ENCODE assay signal across 1 cellular context in the genomic region with DNA sequence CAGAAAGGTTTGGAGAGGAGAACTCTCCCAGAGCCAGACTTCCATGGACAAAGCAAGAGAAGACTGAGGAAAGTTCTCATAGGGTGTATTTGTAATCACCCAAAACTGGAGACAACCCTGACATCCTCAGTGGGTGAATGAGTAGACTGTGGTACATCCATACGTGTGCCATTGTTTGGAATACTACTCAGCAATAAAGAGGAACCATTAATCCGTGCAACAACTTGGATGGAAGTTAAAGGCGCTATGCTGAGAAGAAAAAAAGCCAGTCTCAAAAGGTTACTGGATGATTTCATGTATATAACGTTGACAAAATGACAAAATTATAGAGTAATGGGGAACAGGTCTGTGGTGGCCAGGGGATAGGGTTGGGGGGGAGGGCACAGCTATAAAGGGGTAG.
A peak's percentile ranks its signal among the peaks of the same experiment; 100 is the strongest.
TF ChIP-seq lines count a peak whose summit lies in the region.

No MANE protein-coding gene starts in this region.

TF ChIP-seq in K562, 482 proteins besides CTCF, POLR2A, EP300 and RAD21 (continued from another document):
- TF ChIP-seq MAZ (CRISPR knock-in tag; conservative IDR thresholded peaks at IDR 0.05 in 1 of 2, IDR thresholded peaks at IDR 0.05 in 1 of 2) (0 out of 4 replicates have a peak, but pooled peaks of 1 of the 2 experiments have one; percentile 54), SP1 (CRISPR knock-in tag; IDR thresholded peaks at IDR 0.05) (no peak), NFE2L1 (tag; IDR thresholded peaks at IDR 0.05; ENCODE audit: borderline replicate concordance, low read depth) (no peak), HDAC2 (IDR thresholded peaks at IDR 0.05) (peak; percentile 15; the same call in 1 of the 2 replicates), CTBP1 (IDR thresholded peaks at IDR 0.05; ENCODE audit: borderline replicate concordance) (no peak)
- TF ChIP-seq, protein P1, sequence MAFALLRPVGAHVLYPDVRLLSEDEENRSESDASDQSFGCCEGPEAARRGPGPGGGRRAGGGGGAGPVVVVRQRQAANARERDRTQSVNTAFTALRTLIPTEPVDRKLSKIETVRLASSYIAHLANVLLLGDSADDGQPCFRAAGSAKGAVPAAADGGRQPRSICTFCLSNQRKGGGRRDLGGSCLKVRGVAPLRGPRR (CRISPR knock-in tag; IDR thresholded peaks at IDR 0.05), result no peak
- TF ChIP-seq, protein P2, sequence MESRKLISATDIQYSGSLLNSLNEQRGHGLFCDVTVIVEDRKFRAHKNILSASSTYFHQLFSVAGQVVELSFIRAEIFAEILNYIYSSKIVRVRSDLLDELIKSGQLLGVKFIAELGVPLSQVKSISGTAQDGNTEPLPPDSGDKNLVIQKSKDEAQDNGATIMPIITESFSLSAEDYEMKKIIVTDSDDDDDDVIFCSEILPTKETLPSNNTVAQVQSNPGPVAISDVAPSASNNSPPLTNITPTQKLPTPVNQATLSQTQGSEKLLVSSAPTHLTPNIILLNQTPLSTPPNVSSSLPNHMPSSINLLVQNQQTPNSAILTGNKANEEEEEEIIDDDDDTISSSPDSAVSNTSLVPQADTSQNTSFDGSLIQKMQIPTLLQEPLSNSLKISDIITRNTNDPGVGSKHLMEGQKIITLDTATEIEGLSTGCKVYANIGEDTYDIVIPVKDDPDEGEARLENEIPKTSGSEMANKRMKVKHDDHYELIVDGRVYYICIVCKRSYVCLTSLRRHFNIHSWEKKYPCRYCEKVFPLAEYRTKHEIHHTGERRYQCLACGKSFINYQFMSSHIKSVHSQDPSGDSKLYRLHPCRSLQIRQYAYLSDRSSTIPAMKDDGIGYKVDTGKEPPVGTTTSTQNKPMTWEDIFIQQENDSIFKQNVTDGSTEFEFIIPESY (CRISPR knock-in tag; IDR thresholded peaks at IDR 0.05), result peak; percentile 20; the same call in 1 of the 2 replicates
- TF ChIP-seq, protein P3, sequence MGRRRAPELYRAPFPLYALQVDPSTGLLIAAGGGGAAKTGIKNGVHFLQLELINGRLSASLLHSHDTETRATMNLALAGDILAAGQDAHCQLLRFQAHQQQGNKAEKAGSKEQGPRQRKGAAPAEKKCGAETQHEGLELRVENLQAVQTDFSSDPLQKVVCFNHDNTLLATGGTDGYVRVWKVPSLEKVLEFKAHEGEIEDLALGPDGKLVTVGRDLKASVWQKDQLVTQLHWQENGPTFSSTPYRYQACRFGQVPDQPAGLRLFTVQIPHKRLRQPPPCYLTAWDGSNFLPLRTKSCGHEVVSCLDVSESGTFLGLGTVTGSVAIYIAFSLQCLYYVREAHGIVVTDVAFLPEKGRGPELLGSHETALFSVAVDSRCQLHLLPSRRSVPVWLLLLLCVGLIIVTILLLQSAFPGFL (CRISPR knock-in tag; IDR thresholded peaks at IDR 0.05), result no peak
